In genomic region chr16:23107878-23108277, GRCh38 we compare ENCODE assay signal across 14 cellular contexts. TPM values are rescaled to one million over a fixed set of nuclear protein-coding genes. Genes with fewer than 3 reads are reported as not detected.
DNase-seq lines count a peak whose midpoint lies in the region; ATAC-seq and TF ChIP-seq lines count a peak whose summit lies in the region.
"Had no signal": no experiment of that assay in that cellular context is flagged by ENCODE, and none has a peak within 500 bp of the region (broad histone marks: within the 10 kb centered on the region; RNA-seq: fewer than 3 reads in every experiment).

No MANE protein-coding gene starts in this region.

- H3K4me3 Mint-ChIP-seq in mesothelial cell of epicardium: no peak overlapping the region

- H3K27me3 Mint-ChIP-seq in mesothelial cell of epicardium (ENCODE audit: low read depth): no peaks in the 10 kb centered on the region

- intact Hi-C loops in heart left ventricle (cut with DNase I): no loop called here
- intact Hi-C loops in left colon (cut with DNase I, micrococcal nuclease): no loop called here

- in situ Hi-C loops in astrocyte of the spinal cord (cut with HindIII; ENCODE audit: low sequenced_read_pairs): no loop called here

- no peaks in the 10 kb centered on the region for H3K27me3 ChIP-seq in heart left ventricle

- 49 to 64% (median 58%) methylated on average over 5 of the region's 5 CpGs for WGBS in heart left ventricle, 4 donors

- H3K4me1 ChIP-seq in heart left ventricle: peaks cover 0 to 22% (median 6%) of the 10 kb centered on the region in 12 donors

- no peak for TF ChIP-seq CTCF in astrocyte of the spinal cord (IDR thresholded peaks at IDR 0.05; ENCODE audit: low read depth, low read length)
- TF ChIP-seq CTCF in heart left ventricle (IDR thresholded peaks at IDR 0.05): no peak
- TF ChIP-seq CTCF in mesothelial cell of epicardium (IDR thresholded peaks at IDR 0.05; ENCODE audit: unreplicated experiment): no peak

- H3K9me3 Mint-ChIP-seq in mesothelial cell of epicardium: peaks cover 23% of the 10 kb centered on the region

- peak; percentile 38 to 55 (median 43) for ATAC-seq in heart left ventricle
- no peak for ATAC-seq in GM21825 (IDR thresholded peaks at IDR 0.05; ENCODE audit: unreplicated experiment)
- ATAC-seq in left colon: no peak
- no peak for ATAC-seq in GM18517 (IDR thresholded peaks at IDR 0.05; ENCODE audit: unreplicated experiment)

- H3K27ac Mint-ChIP-seq in mesothelial cell of epicardium: peak overlapping the region; percentile 21

- H3K9me3 ChIP-seq in heart left ventricle: peaks cover 0 to 4% (median 0%) of the 10 kb centered on the region in 12 donors

- peak overlapping the region in 1 of 12 donors; percentile 30 for H3K27ac ChIP-seq in heart left ventricle

- DNase-seq in NCI-H226: peak; percentile 1
- DNase-seq in astrocyte of the spinal cord (ENCODE audit: low read depth, low spot score): peak; percentile 50
- DNase-seq in heart left ventricle: no peak
- DNase-seq in mesothelial cell of epicardium (ENCODE audit: low spot score in 2 of 2, unreplicated experiment in 2 of 2): no peak
- no peak for DNase-seq in left colon
- DNase-seq: ACHN, DMS153, HCEC 1CT, KBM-7, NCI-H1436 treated with DMSO at 0.1 percent for 48 hours, NCI-H2029 treated with DMSO at 0.1 percent for 48 hours, NCI-H510A treated with DMSO at 0.1 percent for 48 hours had no signal

- no peak for TF ChIP-seq POLR2A in heart left ventricle (IDR thresholded peaks at IDR 0.05)

- H3K36me3 ChIP-seq in heart left ventricle: peaks cover 0 to 43% (median 16%) of the 10 kb centered on the region in 9 donors

- H3K36me3 Mint-ChIP-seq in mesothelial cell of epicardium: peaks cover 25% of the 10 kb centered on the region

- H3K4me3 ChIP-seq in astrocyte of the spinal cord (ENCODE audit: low read depth, low read length) (no peak overlapping the region), heart left ventricle (no peak overlapping the region)

- no peaks in the 10 kb centered on the region for H3K4me1 Mint-ChIP-seq in mesothelial cell of epicardium

RNA-seq across cellular contexts. Expression of gene USP31, which starts 41.4 kb away (rescaled TPM):
- 10 to 100 TPM; 19.1 to 49.9 (median 23.8) TPM for total RNA-seq in heart left ventricle
- 10 to 100 TPM in 1 of 2 donors, 1 to 10 TPM in 1; 9.2 to 48.2 TPM for polyA plus RNA-seq in heart left ventricle
- total RNA-seq in mesothelial cell of epicardium: 12.3 to 13.7 TPM (median 13.0 TPM) in 3 replicates
- total RNA-seq in left colon: 1 to 10 TPM; 5.8 to 7.5 TPM

Comparison
In these comparisons a context has a peak if more than half of its experiments do, and no peak if none do; other contexts are left out.
1. DNase-seq: peak in NCI-H226 (single experiment) and astrocyte of the spinal cord (single experiment); none in heart left ventricle (0 of 5), mesothelial cell of epicardium (0 of 2) and left colon (0 of 2).
2. ATAC-seq: peak in heart left ventricle (4 of 4); none in GM21825 (single experiment), left colon (single experiment) and GM18517 (single experiment).